ENCODE assay signal across 33 cellular contexts in the genomic region with DNA sequence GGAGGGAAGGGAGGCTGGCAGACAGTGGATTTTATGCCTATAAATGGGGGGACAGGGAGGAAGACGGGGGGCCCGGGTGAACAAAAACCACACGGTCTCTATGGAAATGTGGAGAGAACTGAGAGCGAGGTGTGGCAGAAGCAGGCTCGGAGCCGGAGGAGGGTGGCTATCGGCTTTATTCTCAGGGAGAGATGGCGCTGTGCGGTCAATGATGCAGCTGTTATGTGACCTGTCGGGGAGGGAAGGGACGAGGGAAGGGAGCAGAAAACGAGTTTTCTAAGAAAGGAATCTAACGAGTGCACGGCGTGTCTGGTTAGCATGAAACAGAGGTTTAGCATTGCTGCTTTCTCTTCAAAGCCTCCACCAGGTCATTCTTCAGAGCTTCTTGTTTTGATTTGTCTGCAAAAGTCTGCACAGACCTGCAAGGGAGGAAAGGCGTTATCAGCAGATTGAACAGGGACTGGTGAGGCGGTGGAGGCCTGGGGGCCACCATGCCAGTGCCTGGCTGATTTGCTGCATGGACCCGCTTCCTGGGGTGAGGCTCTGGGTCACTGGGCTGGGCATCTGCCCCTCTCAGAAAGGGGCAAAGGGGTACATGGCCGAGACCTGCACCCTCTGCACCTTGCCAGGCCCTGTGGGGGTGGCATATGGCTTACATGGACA. TPM values are rescaled to one million over a fixed set of nuclear protein-coding genes. Genes with fewer than 3 reads are reported as not detected.
DNase-seq lines count a peak whose midpoint lies in the region; ATAC-seq and TF ChIP-seq lines count a peak whose summit lies in the region.
"Had no signal": no experiment of that assay in that cellular context is flagged by ENCODE, and none has a peak within 500 bp of the region (broad histone marks: within the 10 kb centered on the region; RNA-seq: fewer than 3 reads in every experiment).

No MANE protein-coding gene starts in this region.

- H4K8ac ChIP-seq in H9 (replicated peaks; ENCODE audit: insufficient read length, low read depth, low read length), result no peak overlapping the region

- H3K27me3 ChIP-seq in A673 (replicated peaks; ENCODE audit: insufficient read depth, low read depth, low read length, poor library complexity) (no peaks in the 10 kb centered on the region), H9 (ENCODE audit: insufficient read depth, low read length) (no peaks in the 10 kb centered on the region)
- H3K27me3 ChIP-seq: ascending aorta, BLaER1, gastroesophageal sphincter, left lung, ovary, right atrium auricular region, upper lobe of left lung had no signal

- H4K91ac ChIP-seq in H9 (ENCODE audit: insufficient read length, low read depth, low read length), result no peak overlapping the region

- no peaks in the 10 kb centered on the region for H3K9me3 ChIP-seq in A673 (ENCODE audit: low read depth, low read length, poor library complexity, severe bottlenecking)
- H3K9me3 ChIP-seq in H9 (ENCODE audit: control insufficient read depth, low read depth, low read length), result no peaks in the 10 kb centered on the region
- H3K9me3 ChIP-seq: ascending aorta, BLaER1, gastroesophageal sphincter, left lung, ovary, right atrium auricular region, upper lobe of left lung had no signal

- H2BK120ac ChIP-seq in H9 (ENCODE audit: low read depth, low read length, poor library complexity, severe bottlenecking), result no peak overlapping the region

- H2BK12ac ChIP-seq in H9 (ENCODE audit: insufficient read length, low read depth, low read length), result no peak overlapping the region

- intact Hi-C loops in A673 (cut with micrococcal nuclease; ENCODE audit: unreplicated experiment), result no loop called here

- no peaks in the 10 kb centered on the region for H3K79me1 ChIP-seq in H9 (ENCODE audit: insufficient read depth, low read depth, low read length, poor library complexity, severe bottlenecking)

- H2BK15ac ChIP-seq in H9 (ENCODE audit: low read depth, low read length), result no peak overlapping the region

- no peak overlapping the region for H2BK20ac ChIP-seq in H9 (ENCODE audit: low read depth, low read length, poor library complexity, severe bottlenecking)

- no peaks in the 10 kb centered on the region for H3K79me2 ChIP-seq in H9 (ENCODE audit: insufficient read depth, low read length)

- H3K4ac ChIP-seq in H9 (ENCODE audit: low read depth, low read length), result no peak overlapping the region

- H3K18ac ChIP-seq in H9 (ENCODE audit: insufficient read length, low read depth, low read length), result no peak overlapping the region

- H2AK5ac ChIP-seq in H9 (ENCODE audit: insufficient read length, low read length), result no peak overlapping the region

- no peak overlapping the region for H3K27ac ChIP-seq in A673 (ENCODE audit: low read depth, low read length, poor library complexity, severe bottlenecking)
- H3K27ac ChIP-seq in H9 (ENCODE audit: insufficient read length, low read depth, low read length), result no peak overlapping the region
- H3K27ac ChIP-seq: ascending aorta, BLaER1, gastroesophageal sphincter, KMS-11, left lung, ovary, right atrium auricular region, upper lobe of left lung, VCaP had no signal

- ATAC-seq in WTC11 (no peak), left lobe of liver (peak; percentile 17), HG03469 (IDR thresholded peaks at IDR 0.05; ENCODE audit: unreplicated experiment) (no peak)
- ATAC-seq in effector memory CD8-positive, alpha-beta T cell (replicated peaks), result no peak
- ATAC-seq: gastroesophageal sphincter; left lung; naive thymus-derived CD4-positive, alpha-beta T cell; Right ventricle myocardium inferior had no signal

- H3K9ac ChIP-seq in H9 (ENCODE audit: extremely low read depth, insufficient read length, low read length), result no peak overlapping the region
- H3K9ac ChIP-seq: BLaER1, KMS-11 had no signal

- H3K4me3 Mint-ChIP-seq in H9 (peak overlapping the region in 1 of 2 experiments; percentile 15; a peak in 1 of 5 replicates), WTC11 (peak overlapping the region; percentile 33)
- no peak overlapping the region for H3K4me3 Mint-ChIP-seq in effector memory CD8-positive, alpha-beta T cell
- H3K4me3 Mint-ChIP-seq: activated CD4-positive, alpha-beta T cell treated with anti-CD3 and anti-CD28 coated beads, Interleukin-2, amount 10 ng/mL, durations not matched to agents 24 days and 14 days; activated T-helper 1 cell treated with anti-CD3 and anti-CD28 coated beads, Interleukin-12 subunit alpha, Interleukin-12 subunit beta, Interleukin-2, Interleukin-4 antibody, amounts not matched to agents 30 ng/mL and 10 ng/mL and 1 ng/mL, durations not matched to agents 14 hours and 24 hours and 36 hours; dendritic cell treated with granulocyte-macrophage colony-stimulating factor and Interleukin-4, amounts not matched to agents 40 ng/mL and 50 ng/mL, for 4 days; naive thymus-derived CD4-positive, alpha-beta T cell had no signal

- TSS peak; percentile 71 for BruUV-seq in A673 (replicated peaks; lab: Mats Ljungman, UMichigan)

- no peaks in the 10 kb centered on the region for H3K4me1 ChIP-seq in A673 (ENCODE audit: insufficient read depth, low read length, poor library complexity, severe bottlenecking)
- H3K4me1 ChIP-seq in H9 (ENCODE audit: insufficient read depth, low read length), result peaks cover 2% of the 10 kb centered on the region; the same call in 1 of the 2 replicates
- H3K4me1 ChIP-seq: left lung had no signal

- TF ChIP-seq CTCF in A673 (conservative IDR thresholded peaks at IDR 0.05; ENCODE audit: low read depth, low read length) (no peak), H9 (conservative IDR thresholded peaks at IDR 0.05) (no peak), WTC11 (IDR thresholded peaks at IDR 0.05) (no peak)

- no peaks in the 10 kb centered on the region for H3K9me3 Mint-ChIP-seq in H9
- no peaks in the 10 kb centered on the region for H3K9me3 Mint-ChIP-seq in WTC11
- no peaks in the 10 kb centered on the region for H3K9me3 Mint-ChIP-seq in effector memory CD8-positive, alpha-beta T cell
- H3K9me3 Mint-ChIP-seq: activated CD4-positive, alpha-beta T cell treated with anti-CD3 and anti-CD28 coated beads, Interleukin-2, amount 10 ng/mL, durations not matched to agents 24 days and 14 days; activated T-helper 1 cell treated with anti-CD3 and anti-CD28 coated beads, Interleukin-12 subunit alpha, Interleukin-12 subunit beta, Interleukin-2, Interleukin-4 antibody, amounts not matched to agents 30 ng/mL and 10 ng/mL and 1 ng/mL, durations not matched to agents 14 hours and 24 hours and 36 hours; dendritic cell treated with granulocyte-macrophage colony-stimulating factor and Interleukin-4, amounts not matched to agents 40 ng/mL and 50 ng/mL, for 4 days had no signal

- no peaks in the 10 kb centered on the region for H4K20me1 ChIP-seq in H9 (ENCODE audit: control insufficient read depth, insufficient read depth, insufficient read length)

- no peak overlapping the region for H3T11ph ChIP-seq in H9 (ENCODE audit: low read length)

- H3K27me3 Mint-ChIP-seq in H9 (ENCODE audit: low read depth), result no peaks in the 10 kb centered on the region; the same call in 1 of the 2 replicates
- H3K27me3 Mint-ChIP-seq in WTC11 (ENCODE audit: low read depth), result no peaks in the 10 kb centered on the region
- H3K27me3 Mint-ChIP-seq in effector memory CD8-positive, alpha-beta T cell, result no peaks in the 10 kb centered on the region
- H3K27me3 Mint-ChIP-seq: activated CD4-positive, alpha-beta T cell treated with anti-CD3 and anti-CD28 coated beads, Interleukin-2, amount 10 ng/mL, durations not matched to agents 24 days and 14 days; dendritic cell treated with granulocyte-macrophage colony-stimulating factor and Interleukin-4, amounts not matched to agents 40 ng/mL and 50 ng/mL, for 4 days; naive thymus-derived CD4-positive, alpha-beta T cell had no signal

- no peaks in the 10 kb centered on the region for H3K23me2 ChIP-seq in H9 (ENCODE audit: insufficient read length, low read depth, low read length, poor library complexity, severe bottlenecking)

- H3K27ac Mint-ChIP-seq in H9 (peak overlapping the region; percentile 68 to 87 (median 78); a peak in 5 of 7 replicates), WTC11 (peak overlapping the region; percentile 13)
- H3K27ac Mint-ChIP-seq in effector memory CD8-positive, alpha-beta T cell, result no peak overlapping the region
- H3K27ac Mint-ChIP-seq: activated CD4-positive, alpha-beta T cell treated with anti-CD3 and anti-CD28 coated beads, Interleukin-2, amount 10 ng/mL, durations not matched to agents 24 days and 14 days; activated T-helper 1 cell treated with anti-CD3 and anti-CD28 coated beads, Interleukin-12 subunit alpha, Interleukin-12 subunit beta, Interleukin-2, Interleukin-4 antibody, amounts not matched to agents 30 ng/mL and 10 ng/mL and 1 ng/mL, durations not matched to agents 14 hours and 24 hours and 36 hours; dendritic cell treated with granulocyte-macrophage colony-stimulating factor and Interleukin-4, amounts not matched to agents 40 ng/mL and 50 ng/mL, for 4 days had no signal

- no peak overlapping the region for H2AFZ ChIP-seq in H9 (ENCODE audit: low read length)

- no peak overlapping the region for H3K56ac ChIP-seq in H9 (ENCODE audit: insufficient read length, low read depth, low read length)

- H3K4me2 ChIP-seq in H9 (ENCODE audit: insufficient read depth, insufficient read length, low read length), result no peak overlapping the region
- H3K4me2 ChIP-seq: BLaER1, KMS-11, smooth muscle cell had no signal

- DNase-seq in A673 (ENCODE audit: low spot score) (no peak), H9 (peak; percentile 49), WTC11 (ENCODE audit: low spot score) (no peak), left lobe of liver (ENCODE audit: low spot score) (no peak), HK-2 (ENCODE audit: unreplicated experiment) (no peak), NCI-H1417 treated with DMSO at 0.1 percent for 48 hours (lab: John Stamatoyannopoulos, UW) (no peak)
- no peak for DNase-seq in effector memory CD8-positive, alpha-beta T cell
- DNase-seq: ACHN; activated CD4-positive, alpha-beta T cell treated with anti-CD3 and anti-CD28 coated beads, Interleukin-2, amount 10 ng/mL, durations not matched to agents 24 days and 14 days; activated naive CD4-positive, alpha-beta T cell treated with anti-CD3 and anti-CD28 coated beads, Interleukin-2, amount 50 U/mL, for 16 hours; central memory CD4-positive, alpha-beta T cell; DMS53; GF-D8; hippocampal formation; midbrain; naive thymus-derived CD4-positive, alpha-beta T cell; NCI-H446 treated with DMSO at 0.1 percent for 48 hours; ovary; stimulated activated CD4-positive, alpha-beta T cell treated with anti-CD3 and anti-CD28 coated beads, Interleukin-1b, Interleukin-23, amount 100 ng/mL, for 48 hours; T-helper 9 cell; upper lobe of left lung had no signal

- H3K23ac ChIP-seq in H9 (ENCODE audit: insufficient read length, low read depth, low read length), result no peak overlapping the region

- CTCF ChIA-PET in A673 (lab: Charles Lee) (no interaction called here), WTC11 (lab: Charles Lee) (interaction anchor here (0.6 to 2.8 kb wide), 12 partner anchors 15 to 365 kb away, joined by 3 to 18 read pairs (median 4); no protein-coding TSS in a partner anchor)

- no CpG with 5 or more reads among the region's 19 CpGs for WGBS in H9 (ENCODE audit: extremely low coverage, insufficient read length, low lambda C conversion rate)

- H3K36me3 ChIP-seq in A673 (ENCODE audit: insufficient read depth, low read length, poor library complexity, severe bottlenecking), result no peaks in the 10 kb centered on the region
- H3K36me3 ChIP-seq: ovary had no signal

- no peak overlapping the region for H2BK5ac ChIP-seq in H9 (ENCODE audit: insufficient read length, low read length)

- no peak overlapping the region for H3K4me3 ChIP-seq in A673 (ENCODE audit: low read depth, low read length, poor library complexity, severe bottlenecking)
- H3K4me3 ChIP-seq: ascending aorta, BLaER1, gastroesophageal sphincter, left lung, ovary, right atrium auricular region, smooth muscle cell, upper lobe of left lung had no signal

- no peak overlapping the region for H4K5ac ChIP-seq in H9 (ENCODE audit: insufficient read length, low read depth, low read length)

- POLR2A ChIA-PET in A673 (lab: Charles Lee; ENCODE audit: low non-redundant PET), result no interaction called here
- POLR2A ChIA-PET in WTC11 (lab: Charles Lee), result no interaction called here

- H3K4me1 Mint-ChIP-seq in H9 (peaks cover 22 to 35% of the 10 kb centered on the region in 2 experiments), WTC11 (peaks cover 34% of the 10 kb centered on the region)
- peaks cover 3 to 10% of the 10 kb centered on the region in 2 donors for H3K4me1 Mint-ChIP-seq in effector memory CD8-positive, alpha-beta T cell (ENCODE audit: low read depth in 2 of 2)

- H3K36me3 Mint-ChIP-seq in H9 (ENCODE audit: insufficient read depth in 1 of 3, low read depth in 3 of 3) (peaks cover 11 to 51% (median 18%) of the 10 kb centered on the region in 3 experiments), WTC11 (peaks cover 12% of the 10 kb centered on the region)
- peaks cover 61% of the 10 kb centered on the region for H3K36me3 Mint-ChIP-seq in effector memory CD8-positive, alpha-beta T cell (ENCODE audit: insufficient read depth)

- no peak overlapping the region for H3K14ac ChIP-seq in H9 (ENCODE audit: insufficient read depth, low read length)

RNA-seq across cellular contexts. Expression of a gene that starts 27.2 kb away (rescaled TPM):
- total RNA-seq in A673 (2021) (18.3 and 22.0 TPM in 2 replicates), H9 (2021) (22.5 TPM in 2 replicates), WTC11 (2021) (12.8 to 14.2 TPM (median 14.1 TPM) in 3 replicates), left lobe of liver (9.1 TPM)

RNA-seq across cellular contexts. Expression of a gene that starts 27.4 kb away (rescaled TPM):
- total RNA-seq in A673 (2021), result 57.2 and 61.5 TPM in 2 replicates
- total RNA-seq in H9 (2021), result 48.0 and 50.3 TPM in 2 replicates
- total RNA-seq in WTC11 (2021), result 43.4 to 51.6 TPM (median 50.6 TPM) in 3 replicates
- total RNA-seq in left lobe of liver, result 53.5 TPM

RNA-seq across cellular contexts. Expression of a gene that starts 50.8 kb away (rescaled TPM):
- total RNA-seq in A673 (2021), result 1.9 and 2.6 TPM in 2 replicates
- total RNA-seq in H9 (2021), result 0.74 and 0.81 TPM in 2 replicates
- 1.3 to 1.5 TPM (median 1.5 TPM) in 3 replicates for total RNA-seq in WTC11 (2021)
- 111 TPM for total RNA-seq in left lobe of liver
- total RNA-seq: Right ventricle myocardium inferior had no signal

Comparison
In these comparisons a context has a peak if more than half of its experiments do, and no peak if none do; other contexts are left out.
1. H3K27ac Mint-ChIP-seq: peak in H9 (3 of 3) and WTC11 (single experiment); none in effector memory CD8-positive, alpha-beta T cell (0 of 2).
2. RNA of a gene that starts 50.8 kb away (total RNA-seq): 111 TPM in left lobe of liver (single experiment); 1.9 to 2.6 TPM in A673, 1.3 to 1.5 TPM in WTC11 and 0.74 to 0.81 TPM in H9; every median in the first group is over 10 times any median in the second.